8 cellular contexts compared by ENCODE assay signal in genomic region chr6:27472617-27473400, GRCh38. TPM values are rescaled to one million over a fixed set of nuclear protein-coding genes. Genes with fewer than 3 reads are reported as not detected.
DNase-seq lines count a peak whose midpoint lies in the region; ATAC-seq lines count a peak whose summit lies in the region.

Gene ZNF184, minus strand, starts transcription at chr6:27473105. Its CDS starts 811 bp downstream, at chr6:27472294.

- H3K27me3 ChIP-seq in BLaER1 treated with 17β-estradiol and CSF1 and Interleukin-3, amounts not matched to agents 10 nM and 100 nM: no peaks in the 10 kb centered on the region

- peak within 1 kb of the TSS; percentile 71 to 90 (median 84) for H3K4me3 ChIP-seq in BLaER1 treated with 17β-estradiol and CSF1 and Interleukin-3, amounts not matched to agents 10 nM and 100 nM

- peaks cover 41% of the 10 kb centered on the region for H3K4me1 Mint-ChIP-seq in activated CD4-positive, alpha-beta T cell treated with anti-CD3 and anti-CD28 coated beads, Interleukin-2, amount 10 ng/mL, durations not matched to agents 24 days and 14 days

- H4K20me1 ChIP-seq in BLaER1 treated with 17β-estradiol and CSF1 and Interleukin-3, amounts not matched to agents 10 nM and 100 nM: no peaks in the 10 kb centered on the region

- ATAC-seq in GM19324 (IDR thresholded peaks at IDR 0.05; ENCODE audit: low FRiP score, unreplicated experiment) (peak; percentile 95), HG03469 (IDR thresholded peaks at IDR 0.05; ENCODE audit: unreplicated experiment) (peak; percentile 61)

- peaks cover 24 to 34% (median 28%) of the 10 kb centered on the region in 11 experiments for H3K36me3 ChIP-seq in BLaER1 treated with 17β-estradiol and CSF1 and Interleukin-3, amounts not matched to agents 10 nM and 100 nM

- DNase-seq in NCI-H526 treated with DMSO at 0.1 percent for 48 hours (lab: John Stamatoyannopoulos, UW) (peak; percentile 96), cortex of kidney (lab: John Stamatoyannopoulos, UW) (peak; percentile 63), left kidney (ENCODE audit: low read depth, low spot score) (peak; percentile 99)
- peak; percentile 97 for DNase-seq in activated CD4-positive, alpha-beta T cell treated with anti-CD3 and anti-CD28 coated beads, Interleukin-2, amount 10 ng/mL, durations not matched to agents 24 days and 14 days
- peak; percentile 84 to 85 for DNase-seq in stimulated activated CD4-positive, alpha-beta T cell treated with anti-CD3 and anti-CD28 coated beads, Interleukin-2, amount 100 ng/mL, for 24 hours

- intact Hi-C loops in activated CD4-positive, alpha-beta T cell treated with anti-CD3 and anti-CD28 coated beads, Interleukin-2, amount 10 ng/mL, durations not matched to agents 24 days and 14 days (cut with micrococcal nuclease): loop anchor here (1.0 to 10.0 kb wide), 5 partner anchors 84 to 1422 kb away; partner anchors contain the start of genes ABT1 and ZNF391

- H3K27me3 Mint-ChIP-seq in activated CD4-positive, alpha-beta T cell treated with anti-CD3 and anti-CD28 coated beads, Interleukin-2, amount 10 ng/mL, durations not matched to agents 24 days and 14 days: peaks cover 2% of the 10 kb centered on the region

- H3K4me2 ChIP-seq in BLaER1 treated with 17β-estradiol and CSF1 and Interleukin-3, amounts not matched to agents 10 nM and 100 nM: peak within 1 kb of the TSS; percentile 71 to 92 (median 84)

- peaks cover 7% of the 10 kb centered on the region for H3K9me3 Mint-ChIP-seq in activated CD4-positive, alpha-beta T cell treated with anti-CD3 and anti-CD28 coated beads, Interleukin-2, amount 10 ng/mL, durations not matched to agents 24 days and 14 days

- H3K27ac ChIP-seq in BLaER1 treated with 17β-estradiol and CSF1 and Interleukin-3, amounts not matched to agents 10 nM and 100 nM: peak within 1 kb of the TSS; percentile 74 to 93 (median 89)

- peaks cover 37% of the 10 kb centered on the region for H3K36me3 Mint-ChIP-seq in activated CD4-positive, alpha-beta T cell treated with anti-CD3 and anti-CD28 coated beads, Interleukin-2, amount 10 ng/mL, durations not matched to agents 24 days and 14 days (ENCODE audit: low read depth)

- peaks cover 20 to 36% (median 30%) of the 10 kb centered on the region in 11 experiments for H3K9me3 ChIP-seq in BLaER1 treated with 17β-estradiol and CSF1 and Interleukin-3, amounts not matched to agents 10 nM and 100 nM (replicated peaks in 1 of 11)

- H3K9ac ChIP-seq in BLaER1 treated with 17β-estradiol and CSF1 and Interleukin-3, amounts not matched to agents 10 nM and 100 nM: peak within 1 kb of the TSS; percentile 80 to 89 (median 87)

- H3K27ac Mint-ChIP-seq in activated CD4-positive, alpha-beta T cell treated with anti-CD3 and anti-CD28 coated beads, Interleukin-2, amount 10 ng/mL, durations not matched to agents 24 days and 14 days: peak within 1 kb of the TSS; percentile 98

- H3K4me1 ChIP-seq in BLaER1 treated with 17β-estradiol and CSF1 and Interleukin-3, amounts not matched to agents 10 nM and 100 nM: peaks cover 17 to 36% (median 30%) of the 10 kb centered on the region in 10 experiments

- H3K4me3 Mint-ChIP-seq in activated CD4-positive, alpha-beta T cell treated with anti-CD3 and anti-CD28 coated beads, Interleukin-2, amount 10 ng/mL, durations not matched to agents 24 days and 14 days: peak within 1 kb of the TSS; percentile 89

RNA-seq across cellular contexts. Expression of gene ZNF184, which starts in this region (rescaled TPM):
- 7.9 and 8.2 TPM in 2 replicates for total RNA-seq in activated CD4-positive, alpha-beta T cell treated with anti-CD3 and anti-CD28 coated beads, Interleukin-2, amount 10 ng/mL, durations not matched to agents 24 days and 14 days

Comparison
In these comparisons a context has a peak if more than half of its experiments do, and no peak if none do; other contexts are left out.
1. Peak in every context shown above with its lines: DNase-seq, ATAC-seq, H3K4me3 ChIP-seq and H3K27ac ChIP-seq.